Comparison of ENCODE assay signal across 6 cellular contexts in the genomic region with DNA sequence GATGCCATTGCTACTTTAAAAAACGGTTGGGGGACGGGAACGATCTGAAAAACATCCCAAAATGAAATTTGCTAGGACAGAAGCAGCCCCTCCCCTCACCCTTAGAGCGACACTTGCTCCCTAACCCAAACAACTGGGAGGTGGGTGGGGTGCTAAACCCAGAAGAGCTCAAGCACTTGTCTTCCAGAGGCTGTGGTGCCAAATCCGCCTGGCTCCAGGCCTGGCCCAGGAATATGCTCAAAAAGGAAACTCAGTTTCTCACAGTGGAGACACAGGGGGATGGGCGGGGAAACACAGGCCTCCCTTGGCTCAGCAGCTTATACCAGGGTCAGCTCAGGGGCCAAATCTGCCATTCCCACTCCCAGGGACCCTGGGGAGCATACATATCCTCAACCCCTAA. TPM values are rescaled to one million over a fixed set of nuclear protein-coding genes. Genes with fewer than 3 reads are reported as not detected.
DNase-seq lines count a peak whose midpoint lies in the region; ATAC-seq lines count a peak whose summit lies in the region.

No MANE protein-coding gene starts in this region.

- no peaks in the 10 kb centered on the region for H3K9me3 ChIP-seq in HUES64 (ENCODE audit: insufficient read depth, low read depth, low read length)
- H3K9me3 ChIP-seq in neuron (ENCODE audit: low read length) = no peaks in the 10 kb centered on the region

- DNase-seq in caudate nucleus (lab: John Stamatoyannopoulos, UW) (peak in 22 of 61 donors; percentile 15 to 75 (median 43)), NCI-H2196 (lab: John Stamatoyannopoulos, UW; ENCODE audit: unreplicated experiment) (no peak)
- no peak for DNase-seq in effector CD4-positive, alpha-beta T cell

- H3K4me3 ChIP-seq in HUES64 (ENCODE audit: low read length) (peak overlapping the region; percentile 54), neuron (ENCODE audit: low read length) (peak overlapping the region; percentile 65)

- WGBS in HUES64 = 5% methylated on average over 6 of the region's 6 CpGs

- H3K27ac ChIP-seq in HUES64 (ENCODE audit: low read depth, low read length) = peak overlapping the region; percentile 53; the same call in 1 of the 2 replicates
- H3K27ac ChIP-seq in caudate nucleus (ENCODE audit: low read depth, low read length) = peak overlapping the region; percentile 92

- H3K36me3 ChIP-seq in HUES64 (ENCODE audit: insufficient read depth, low read length) (peaks cover 18% of the 10 kb centered on the region), neuron (ENCODE audit: insufficient read depth, low read length) (peaks cover 17% of the 10 kb centered on the region)

- H3K27me3 ChIP-seq in HUES64 (ENCODE audit: insufficient read depth, low read length) = no peaks in the 10 kb centered on the region
- H3K27me3 ChIP-seq in neuron (ENCODE audit: insufficient read depth, low read length) = no peaks in the 10 kb centered on the region

- no peak overlapping the region for H2AFZ ChIP-seq in neuron (ENCODE audit: low read depth, low read length)

- ATAC-seq in HG03097 (IDR thresholded peaks at IDR 0.05; ENCODE audit: low FRiP score, unreplicated experiment) = no peak

- peaks cover 32% of the 10 kb centered on the region for H3K4me1 ChIP-seq in HUES64 (ENCODE audit: insufficient read depth, low read length)
- peaks cover 50% of the 10 kb centered on the region for H3K4me1 ChIP-seq in neuron (ENCODE audit: insufficient read depth, low read length)

- peak overlapping the region; percentile 51 for H3K9ac ChIP-seq in HUES64 (ENCODE audit: low read depth, low read length)

RNA-seq across cellular contexts. Expression of a gene that starts 0.7 kb away (rescaled TPM):
- polyA plus RNA-seq in HUES64 (2013, experiment 1 of 2) = 13.2 TPM
- 18.5 TPM for polyA plus RNA-seq in HUES64 (2013, experiment 2 of 2)

RNA-seq across cellular contexts. Expression of a gene that starts 5.0 kb away (rescaled TPM):
- polyA plus RNA-seq in HUES64 (2013, experiment 1 of 2) = 25.9 TPM
- polyA plus RNA-seq in HUES64 (2013, experiment 2 of 2) = 29.4 TPM

RNA-seq across cellular contexts. Expression of a gene that starts 14.0 kb away (rescaled TPM):
- 119 TPM for polyA plus RNA-seq in HUES64 (2013, experiment 1 of 2)
- 133 TPM for polyA plus RNA-seq in HUES64 (2013, experiment 2 of 2)

RNA-seq across cellular contexts. Expression of a gene that starts 17.9 kb away (rescaled TPM):
- 351 TPM for polyA plus RNA-seq in HUES64 (2013, experiment 1 of 2)
- 391 TPM for polyA plus RNA-seq in HUES64 (2013, experiment 2 of 2)

RNA-seq across cellular contexts. Expression of a gene that starts 20.0 kb away (rescaled TPM):
- polyA plus RNA-seq in HUES64 (2013, experiment 1 of 2) = 26.5 TPM
- polyA plus RNA-seq in HUES64 (2013, experiment 2 of 2) = 26.3 TPM
